In the genomic region with DNA sequence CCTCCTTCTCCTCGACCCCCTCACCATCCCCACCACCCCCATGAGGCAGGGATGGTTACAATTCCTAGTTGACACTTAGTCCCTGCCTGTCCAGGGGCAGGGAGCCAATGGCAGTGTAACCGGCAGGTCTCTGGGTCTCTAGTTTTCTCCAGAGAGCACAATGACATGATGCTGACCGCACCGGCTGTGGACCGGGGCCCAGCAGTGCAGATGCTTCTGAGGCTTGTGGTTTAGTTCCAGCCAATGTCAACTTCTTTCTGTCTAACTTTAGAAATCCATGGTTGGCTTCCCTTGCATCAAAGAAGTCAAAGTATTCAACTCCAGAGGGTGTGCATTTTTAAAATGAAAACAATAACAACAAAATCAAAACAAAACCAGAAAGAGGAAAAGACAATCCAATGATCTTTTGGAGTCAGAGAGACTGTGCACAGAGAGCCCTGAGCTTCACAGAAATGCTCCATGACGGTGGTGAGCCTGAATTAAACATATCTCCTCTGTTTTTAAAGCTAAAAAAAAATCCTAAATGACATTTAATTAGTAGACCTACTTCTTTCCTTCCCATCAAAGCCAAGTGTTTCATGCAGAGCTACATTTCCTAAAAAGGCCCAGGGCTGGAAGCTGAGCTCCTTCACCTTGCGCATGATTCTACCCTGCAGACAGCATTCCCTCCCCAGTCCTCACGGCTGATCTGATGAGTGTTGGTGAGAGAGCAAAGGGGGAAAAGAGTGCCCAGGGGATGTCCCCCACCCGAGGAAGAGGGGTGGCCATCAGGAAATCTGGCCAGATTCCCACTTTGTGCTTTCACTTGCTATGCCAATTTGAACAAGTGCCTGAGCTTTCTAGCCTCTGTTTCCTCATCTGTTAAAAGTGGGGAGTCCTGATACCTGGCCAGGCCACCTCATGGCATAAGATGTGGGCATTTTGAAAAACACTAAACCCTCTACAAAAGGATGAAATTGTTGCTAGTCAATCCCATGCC, we compare ENCODE assay signal across 10 cellular contexts.
A peak's percentile ranks its signal among the peaks of the same experiment; 100 is the strongest.
DNase-seq lines count a peak whose midpoint lies in the region; ATAC-seq, FAIRE-seq and TF ChIP-seq lines count a peak whose summit lies in the region.
"Had no signal": no experiment of that assay in that cellular context is flagged by ENCODE, and none has a peak within 500 bp of the region (broad histone marks: within the 10 kb centered on the region; RNA-seq: fewer than 3 reads in every experiment).

No MANE protein-coding gene starts in this region.

- intact Hi-C loops in HepG2 (cut with micrococcal nuclease; ENCODE audit: unreplicated experiment): no loop called here

- H3K27ac ChIP-seq in HepG2 (ENCODE audit: extremely low read length, insufficient read depth, low read length): no peak overlapping the region
- H3K27ac ChIP-seq in hepatocyte: no peak overlapping the region

- H3K9me3 ChIP-seq in HepG2 (ENCODE audit: low read length): no peaks in the 10 kb centered on the region
- no peaks in the 10 kb centered on the region for H3K9me3 ChIP-seq in hepatocyte (ENCODE audit: low read depth)

- POLR2A ChIA-PET in HepG2 (lab: Yijun Ruan, JAX): no interaction called here

- DNase-seq in Caki2 (ENCODE audit: low read depth): peak; percentile 8
- peak; percentile 93 for DNase-seq in astrocyte of the cerebellum (ENCODE audit: low read depth)
- DNase-seq in myocyte (ENCODE audit: low read depth): peak; percentile 90
- no peak for DNase-seq in HepG2 (ENCODE audit: low spot score)
- no peak for DNase-seq in cortex of kidney (lab: John Stamatoyannopoulos, UW)
- DNase-seq in hepatocyte (ENCODE audit: low spot score): no peak

- FAIRE-seq in HepG2 (lab: Jason Lieb, UNC): no peak
- FAIRE-seq: RCC 7860 had no signal

- H3K4me1 ChIP-seq in HepG2 (ENCODE audit: insufficient read depth, low read length) (no peaks in the 10 kb centered on the region), hepatocyte (ENCODE audit: insufficient read depth) (peaks cover 13% of the 10 kb centered on the region)

- H3K27me3 ChIP-seq in HepG2 (ENCODE audit: control insufficient read depth in 1 of 2, insufficient read depth in 2 of 2, low read length in 2 of 2) (peaks cover 0 to 3% of the 10 kb centered on the region in 2 experiments; a peak in 1 of 5 replicates), hepatocyte (no peaks in the 10 kb centered on the region)
- H3K27me3 ChIP-seq: dorsolateral prefrontal cortex had no signal

- TF ChIP-seq POLR2A in HepG2 (IDR thresholded peaks at IDR 0.05; ENCODE audit: insufficient read depth in 1 of 2, low read depth in 2 of 2, low read length in 2 of 2): no peak

- H3K79me2 ChIP-seq in HepG2 (ENCODE audit: insufficient read depth, low read length): no peaks in the 10 kb centered on the region
- no peaks in the 10 kb centered on the region for H3K79me2 ChIP-seq in hepatocyte

- H3K9me2 ChIP-seq in hepatocyte (replicated peaks; ENCODE audit: insufficient read depth): no peaks in the 10 kb centered on the region

- in situ Hi-C loops in Caki2 (cut with HindIII; ENCODE audit: low pct_unique_long_range_greater_than_20kb, low sequenced_read_pairs) (no loop called here), astrocyte of the cerebellum (cut with HindIII; ENCODE audit: low sequenced_read_pairs) (no loop called here), HepG2 (cut with HindIII; ENCODE audit: extremely low pct_ligation_motif_present, low pct_unique_long_range_greater_than_20kb) (no loop called here)

- WGBS in HepG2 (ENCODE audit: low lambda C conversion rate): 41% methylated on average over 9 of the region's 9 CpGs
- 77% methylated on average over 9 of the region's 9 CpGs for WGBS in hepatocyte (ENCODE audit: low lambda C conversion rate, missing lambda C conversion rate)

- TF ChIP-seq RAD21 in HepG2 (CRISPR knock-in tag; IDR thresholded peaks at IDR 0.05): no peak

- no TSS peak for BruUV-seq in HepG2 (replicated peaks; lab: Mats Ljungman, UMichigan)

- no peak for TF ChIP-seq CTCF in astrocyte of the cerebellum (IDR thresholded peaks at IDR 0.05; ENCODE audit: low read depth, low read length, missing control alignments)
- TF ChIP-seq CTCF in HepG2 (CRISPR knock-in tag; IDR thresholded peaks at IDR 0.05): no peak
- no peak for TF ChIP-seq CTCF in hepatocyte (IDR thresholded peaks at IDR 0.05; ENCODE audit: poor library complexity)

- ATAC-seq in HG03108 (IDR thresholded peaks at IDR 0.05; ENCODE audit: unreplicated experiment) (peak; percentile 63), HepG2 (no peak), HG02970 (IDR thresholded peaks at IDR 0.05; ENCODE audit: low FRiP score, unreplicated experiment) (no peak)

- CTCF ChIA-PET in HepG2 (lab: Yijun Ruan, JAX; ENCODE audit: low intra/inter-chr PET ratio, low total read pairs): no interaction called here

- H3K4me3 ChIP-seq in astrocyte of the cerebellum (ENCODE audit: low read depth, low read length) (no peak overlapping the region), HepG2 (replicated peaks in 1 of 3; ENCODE audit: insufficient read depth in 1 of 3, low read depth in 2 of 3, low read length in 3 of 3) (no peak overlapping the region), hepatocyte (no peak overlapping the region)

- H4K20me1 ChIP-seq in HepG2 (ENCODE audit: insufficient read depth, low read length): no peaks in the 10 kb centered on the region
- no peaks in the 10 kb centered on the region for H4K20me1 ChIP-seq in hepatocyte (ENCODE audit: insufficient read depth, poor library complexity, severe bottlenecking)

- TF ChIP-seq EP300 in HepG2 (IDR thresholded peaks at IDR 0.05; ENCODE audit: low read depth in 2 of 2, low read length in 2 of 2) (no peak), HepG2 (CRISPR knock-in tag; IDR thresholded peaks at IDR 0.05; ENCODE audit: borderline replicate concordance) (no peak)

- H3K36me3 ChIP-seq in HepG2 (replicated peaks in 1 of 2; ENCODE audit: control insufficient read depth in 1 of 2, insufficient read depth in 2 of 2, low read length in 2 of 2) (no peaks in the 10 kb centered on the region), hepatocyte (replicated peaks; ENCODE audit: insufficient read depth, low read depth) (no peaks in the 10 kb centered on the region)

- no peak overlapping the region for H3K4me2 ChIP-seq in HepG2 (ENCODE audit: low read depth, low read length)
- no peak overlapping the region for H3K4me2 ChIP-seq in hepatocyte

- no peak overlapping the region for H3K9ac ChIP-seq in HepG2 (ENCODE audit: insufficient read depth, low read depth, low read length)

- H2AFZ ChIP-seq in HepG2 (ENCODE audit: low read length) (no peak overlapping the region), hepatocyte (no peak overlapping the region)

TF ChIP-seq in HepG2, 621 proteins besides CTCF, POLR2A, EP300 and RAD21:
- TF ChIP-seq SMARCE1 (IDR thresholded peaks at IDR 0.05; ENCODE audit: borderline replicate concordance) (no peak), ZNF235 (CRISPR knock-in tag; IDR thresholded peaks at IDR 0.05; ENCODE audit: borderline replicate concordance) (no peak), ZNF7 (CRISPR knock-in tag; IDR thresholded peaks at IDR 0.05) (no peak), POGZ (CRISPR knock-in tag; IDR thresholded peaks at IDR 0.05) (no peak)

Comparison
In these comparisons a context has a peak if more than half of its experiments do, and no peak if none do; other contexts are left out.
1. DNase-seq: peak in Caki2 (single experiment), astrocyte of the cerebellum (single experiment) and myocyte (single experiment); none in HepG2 (single experiment), cortex of kidney (single experiment) and hepatocyte (single experiment).